ENCODE assay signal across 1 cellular context in genomic region chrX:18707442-18708049, GRCh38.
TF ChIP-seq lines count a peak whose summit lies in the region.

PPEF1 (plus strand) TSS chrX:18707645; CDS start chrX:18707781, 136 bp downstream.

TF ChIP-seq in SK-N-SH treated with all-trans-retinoic acid at 6 μM for 48 hours, 23 proteins besides CTCF, POLR2A, EP300 and RAD21 (continued from another document):
- no peak for TF ChIP-seq PPARA (CRISPR knock-in tag; IDR thresholded peaks at IDR 0.05; ENCODE audit: borderline replicate concordance)
- TF ChIP-seq TSHZ2 (CRISPR knock-in tag; IDR thresholded peaks at IDR 0.05) = no peak
- TF ChIP-seq ZNF8 (CRISPR knock-in tag; IDR thresholded peaks at IDR 0.05) = no peak
- no peak for TF ChIP-seq GLIS3 (CRISPR knock-in tag; IDR thresholded peaks at IDR 0.05)
- no peak for TF ChIP-seq OSR1 (CRISPR knock-in tag; IDR thresholded peaks at IDR 0.05)
- TF ChIP-seq CSRNP3 (CRISPR knock-in tag; IDR thresholded peaks at IDR 0.05) = no peak
TF ChIP-seq in SK-N-SH treated with all-trans-retinoic acid at 6 μM for 48 hours: peak in this region for 0.
